Comparison of ENCODE assay signal across 8 cellular contexts in the genomic region with DNA sequence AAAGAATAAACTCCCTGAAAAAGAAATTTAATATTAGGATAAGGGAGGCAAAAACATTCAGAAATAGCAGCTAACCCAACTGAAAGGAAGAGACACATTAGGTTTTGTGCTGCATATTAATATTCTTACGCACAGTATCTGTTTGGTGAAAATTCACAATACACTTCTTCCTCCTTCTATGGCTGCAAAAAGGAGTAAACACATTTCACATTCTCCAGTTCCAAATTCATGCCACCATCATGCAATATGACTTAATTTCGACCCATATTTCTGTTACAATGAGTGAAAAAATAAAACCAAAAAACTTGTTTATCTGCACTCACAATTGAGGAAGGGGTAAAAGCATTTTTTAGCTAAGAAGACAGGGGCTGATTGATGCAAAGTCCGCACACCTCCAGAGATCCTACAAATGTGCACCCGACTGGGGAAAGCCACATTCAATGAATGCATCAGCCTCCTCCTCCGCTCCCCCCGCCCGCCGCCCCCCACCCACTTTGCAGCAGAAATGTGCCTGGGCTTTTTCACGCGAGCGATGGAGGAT. TPM values are rescaled to one million over a fixed set of nuclear protein-coding genes. Genes with fewer than 3 reads are reported as not detected.
DNase-seq lines count a peak whose midpoint lies in the region; ATAC-seq, FAIRE-seq and TF ChIP-seq lines count a peak whose summit lies in the region.

No MANE protein-coding gene starts in this region.

- peak overlapping the region; percentile 94 for H3K4me2 ChIP-seq in keratinocyte (ENCODE audit: control insufficient read depth, extremely low read depth, insufficient read depth, low read depth, low read length)

- H3K36me3 ChIP-seq in BE2C (peaks cover 9% of the 10 kb centered on the region), keratinocyte (ENCODE audit: control insufficient read depth in 2 of 2, extremely low read depth in 1 of 2, insufficient read depth in 2 of 2, low read length in 2 of 2) (peaks cover 0 to 3% of the 10 kb centered on the region in 2 experiments), testis (ENCODE audit: low read depth, missing control alignments) (no peaks in the 10 kb centered on the region)

- no peak overlapping the region for H2AFZ ChIP-seq in keratinocyte (ENCODE audit: control insufficient read depth, low read length)

- whole genome bisulfite sequencing in testis, 2 donors: 0 to 1% methylated on average over 5 to 11 of the region's 11 CpGs

- H3K79me2 ChIP-seq in keratinocyte (ENCODE audit: control insufficient read depth, insufficient read depth, low read length): peaks cover 64% of the 10 kb centered on the region

- H4K20me1 ChIP-seq in keratinocyte (ENCODE audit: control insufficient read depth, extremely low read depth, insufficient read depth, low read length): no peaks in the 10 kb centered on the region

- H3K27me3 Mint-ChIP-seq in HFFc6 (ENCODE audit: insufficient read depth): 0 out of 2 replicates have a peak, but pooled peaks cover 3% of the 10 kb centered on the region
- no peaks in the 10 kb centered on the region for H3K27me3 Mint-ChIP-seq in activated naive CD8-positive, alpha-beta T cell treated with anti-CD3 and anti-CD28 coated beads for 36 hours

- H3K27me3 ChIP-seq in BE2C (no peaks in the 10 kb centered on the region), keratinocyte (ENCODE audit: control insufficient read depth, extremely low read depth, insufficient read depth, low read length) (no peaks in the 10 kb centered on the region), testis (no peaks in the 10 kb centered on the region)

- peak overlapping the region; percentile 98 for H3K4me3 Mint-ChIP-seq in HFFc6
- H3K4me3 Mint-ChIP-seq in activated naive CD8-positive, alpha-beta T cell treated with anti-CD3 and anti-CD28 coated beads for 36 hours: peak overlapping the region; percentile 96

- peaks cover under 1% of the 10 kb centered on the region; the same call in 1 of the 2 replicates for H3K36me3 Mint-ChIP-seq in HFFc6 (ENCODE audit: low read depth)
- peaks cover 21% of the 10 kb centered on the region for H3K36me3 Mint-ChIP-seq in activated naive CD8-positive, alpha-beta T cell treated with anti-CD3 and anti-CD28 coated beads for 36 hours

- no peaks in the 10 kb centered on the region for H3K9me1 ChIP-seq in keratinocyte (ENCODE audit: control insufficient read depth, extremely low read depth, insufficient read depth, low read length)

- H3K27ac ChIP-seq in keratinocyte (ENCODE audit: control insufficient read depth, insufficient read depth, low read length) (peak overlapping the region; percentile 73), testis (peak overlapping the region; percentile 89 to 95)

- peak overlapping the region; percentile 95 for H3K4me3 ChIP-seq in BE2C (ENCODE audit: low read depth, low read length)
- H3K4me3 ChIP-seq in keratinocyte (ENCODE audit: control insufficient read depth in 2 of 3, extremely low read depth in 1 of 3, insufficient read depth in 2 of 3, low read depth in 1 of 3, low read length in 3 of 3): peak overlapping the region; percentile 81 to 98 (median 88)
- H3K4me3 ChIP-seq in testis: peak overlapping the region; percentile 88 to 94

- no peak for DNase-seq in BE2C
- DNase-seq in HFFc6: no peak
- no peak for DNase-seq in activated naive CD8-positive, alpha-beta T cell treated with anti-CD3 and anti-CD28 coated beads for 36 hours
- no peak for DNase-seq in keratinocyte (ENCODE audit: low read depth, low spot score)
- DNase-seq in testis: no peak
- no peak for DNase-seq in activated CD4-positive, CD25-positive, alpha-beta regulatory T cell treated with anti-CD3 and anti-CD28 coated beads, Interleukin-2, amount 50 U/mL, for 72 hours

- peaks cover 47% of the 10 kb centered on the region for H3K4me1 Mint-ChIP-seq in HFFc6 (ENCODE audit: low read depth)
- peaks cover 37% of the 10 kb centered on the region for H3K4me1 Mint-ChIP-seq in activated naive CD8-positive, alpha-beta T cell treated with anti-CD3 and anti-CD28 coated beads for 36 hours

- intact Hi-C loops in testis (cut with DNase I; ENCODE audit: low total_unique reads): no loop called here

- H3K27ac Mint-ChIP-seq in HFFc6: peak overlapping the region; percentile 62; the same call in 1 of the 2 replicates
- peak overlapping the region; percentile 89 for H3K27ac Mint-ChIP-seq in activated naive CD8-positive, alpha-beta T cell treated with anti-CD3 and anti-CD28 coated beads for 36 hours

- H3K9me3 ChIP-seq in BE2C: no peaks in the 10 kb centered on the region
- no peaks in the 10 kb centered on the region for H3K9me3 ChIP-seq in keratinocyte (ENCODE audit: control insufficient read depth, low read depth, low read length)
- H3K9me3 ChIP-seq in testis: no peaks in the 10 kb centered on the region

- ATAC-seq in GM19324 (IDR thresholded peaks at IDR 0.05; ENCODE audit: low FRiP score, unreplicated experiment) (no peak), GM21367 (IDR thresholded peaks at IDR 0.05; ENCODE audit: unreplicated experiment) (no peak)

- no peaks in the 10 kb centered on the region for H3K9me3 Mint-ChIP-seq in HFFc6
- no peaks in the 10 kb centered on the region for H3K9me3 Mint-ChIP-seq in activated naive CD8-positive, alpha-beta T cell treated with anti-CD3 and anti-CD28 coated beads for 36 hours

- FAIRE-seq in keratinocyte (lab: Jason Lieb, UNC): peak; percentile 17

- peaks cover 9% of the 10 kb centered on the region; the same call in 1 of the 2 replicates for H3K4me1 ChIP-seq in BE2C
- H3K4me1 ChIP-seq in keratinocyte (ENCODE audit: control insufficient read depth, extremely low read depth, insufficient read depth, low read length): peaks cover 27% of the 10 kb centered on the region
- peaks cover 17% of the 10 kb centered on the region for H3K4me1 ChIP-seq in testis

- no peak for TF ChIP-seq CTCF in BE2C (IDR thresholded peaks at IDR 0.05; ENCODE audit: low read depth, low read length)
- no peak for TF ChIP-seq CTCF in HFFc6 (IDR thresholded peaks at IDR 0.05)
- no peak for TF ChIP-seq CTCF in keratinocyte (optimal IDR thresholded peaks at IDR 0.05 in 1 of 3, IDR thresholded peaks at IDR 0.05 in 1 of 3, conservative IDR thresholded peaks at IDR 0.05 in 1 of 3; ENCODE audit: extremely low read depth in 1 of 3, insufficient read depth in 2 of 3, low read length in 3 of 3)
- TF ChIP-seq CTCF in testis (IDR thresholded peaks at IDR 0.05): no peak

- H3K9ac ChIP-seq in keratinocyte (ENCODE audit: control insufficient read depth, extremely low read depth, insufficient read depth, low read length): peak overlapping the region; percentile 85

- dilution Hi-C loops in keratinocyte (cut with MboI; ENCODE audit: extremely low pct_ligation_motif_present, low sequenced_read_pairs): no loop called here

- no peak for TF ChIP-seq POLR2A in testis (IDR thresholded peaks at IDR 0.05)

RNA-seq across cellular contexts. Expression of gene RFX7, which starts 1.0 kb away (rescaled TPM):
- 14.4 TPM for polyA plus RNA-seq in BE2C (2012; ENCODE audit: insufficient read depth, insufficient read length, low read depth)
- total RNA-seq in HFFc6 (2021; fragmentation: NEBNext Ultra II Directional; extraction: Animal tissue kit (Norgen Biotek cat#: 25700)): 10 to 100 TPM; 13.8 to 20.1 (median 16.5) TPM
- total RNA-seq in activated naive CD8-positive, alpha-beta T cell treated with anti-CD3 and anti-CD28 coated beads for 36 hours: 10 to 100 TPM; 28.6 to 30.5 TPM
- polyA plus RNA-seq in keratinocyte (9.8 to 16.3 TPM (median 13.6 TPM) in 3 replicates), testis (ENCODE audit: insufficient read depth, low read depth, low replicate concordance) (17.5 TPM)
- polyA plus RNA-seq in keratinocyte (2011; ENCODE audit: low read depth): 3.4 TPM
- 6.2 and 10.2 TPM in 2 replicates for polyA plus RNA-seq in keratinocyte (2011; cell fraction: cytosol; rRNA removed)
- polyA plus RNA-seq in keratinocyte (2011; cell fraction: nucleus; rRNA removed): 43.5 and 51.2 TPM in 2 replicates
- polyA plus RNA-seq in keratinocyte (2012; ENCODE audit: low replicate concordance): 7.5 and 13.8 TPM in 2 replicates
- 37.1 to 60.8 TPM (median 39.0 TPM) in 3 replicates for polyA minus RNA-seq in keratinocyte
- polyA minus RNA-seq in keratinocyte (2011; cell fraction: cytosol; rRNA and poly(A)+ RNA removed): 10.7 TPM
- polyA minus RNA-seq in keratinocyte (2011; cell fraction: nucleus; rRNA and poly(A)+ RNA removed): 25.4 and 56.8 TPM in 2 replicates
- 10 to 100 TPM; 19.7 to 21.6 TPM for total RNA-seq in testis
